8 cellular contexts compared by ENCODE assay signal in the genomic region with DNA sequence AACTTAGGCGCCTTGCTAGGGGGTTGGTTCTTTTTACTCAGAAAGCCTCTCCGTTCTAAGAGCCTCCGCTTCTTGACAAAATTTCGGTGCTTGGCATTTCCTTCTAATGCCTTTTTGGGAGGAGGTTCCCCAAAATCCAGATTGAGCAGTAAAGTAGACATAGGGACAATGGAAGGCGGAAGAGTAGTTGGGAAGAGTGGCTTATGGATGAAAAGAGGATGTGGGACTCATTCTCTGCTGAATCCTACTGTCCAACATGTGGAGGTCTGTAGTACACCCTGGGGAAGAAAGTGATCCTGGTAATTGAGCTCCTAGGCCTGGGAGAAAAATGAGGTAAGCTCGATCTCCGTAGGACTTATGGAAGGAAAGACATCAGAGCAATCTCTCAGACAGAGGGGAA. TPM values are rescaled to one million over a fixed set of nuclear protein-coding genes. Genes with fewer than 3 reads are reported as not detected.
DNase-seq lines count a peak whose midpoint lies in the region; ATAC-seq and TF ChIP-seq lines count a peak whose summit lies in the region.

No MANE protein-coding gene starts in this region.

- TF ChIP-seq CTCF in fibroblast of mammary gland (conservative IDR thresholded peaks at IDR 0.05; ENCODE audit: control insufficient read depth, insufficient read depth, low read depth, low read length) (no peak), psoas muscle (IDR thresholded peaks at IDR 0.05) (no peak)

- H3K4me1 ChIP-seq in ES-I3 (ENCODE audit: insufficient read depth, low read length), result peaks cover 8% of the 10 kb centered on the region
- peaks cover 45% of the 10 kb centered on the region for H3K4me1 ChIP-seq in psoas muscle

- no peak for DNase-seq in fibroblast of mammary gland (ENCODE audit: low read depth)
- DNase-seq in psoas muscle, result no peak
- no peak for DNase-seq in substantia nigra (lab: John Stamatoyannopoulos, UW)
- DNase-seq in NCI-H2107 (lab: John Stamatoyannopoulos, UW), result no peak

- H3K27ac ChIP-seq in psoas muscle (peak overlapping the region; percentile 99), substantia nigra (ENCODE audit: low read depth, low read length, poor library complexity, severe bottlenecking) (no peak overlapping the region)

- H3K27me3 ChIP-seq in psoas muscle (ENCODE audit: insufficient read depth in 3 of 3, low read length in 2 of 3), result no peaks in the 10 kb centered on the region

- H3K4me3 ChIP-seq in fibroblast of mammary gland (ENCODE audit: control insufficient read depth, low read depth, low read length), result peak overlapping the region; percentile 84
- H3K4me3 ChIP-seq in psoas muscle, result peak overlapping the region; percentile 80

- no peaks in the 10 kb centered on the region for H3K9me3 ChIP-seq in ES-I3 (ENCODE audit: control insufficient read depth, insufficient read depth, low read length)
- H3K9me3 ChIP-seq in psoas muscle, result no peaks in the 10 kb centered on the region

- H3K9ac ChIP-seq in ES-I3 (ENCODE audit: low read depth, low read length), result peak overlapping the region; percentile 94

- no peak for ATAC-seq in psoas muscle
- no peak for ATAC-seq in HG03097 (IDR thresholded peaks at IDR 0.05; ENCODE audit: low FRiP score, unreplicated experiment)
- no peak for ATAC-seq in HG02759 (IDR thresholded peaks at IDR 0.05; ENCODE audit: unreplicated experiment)

- 49 to 53% (median 52%) methylated on average over 7 of the region's 7 CpGs for WGBS in psoas muscle, 3 donors

- H3K36me3 ChIP-seq in ES-I3 (ENCODE audit: insufficient read depth, low read length) (peaks cover 17% of the 10 kb centered on the region), psoas muscle (ENCODE audit: insufficient read depth in 1 of 2, low read depth in 1 of 2) (peaks cover 9 to 51% of the 10 kb centered on the region in 2 donors)

- intact Hi-C loops in psoas muscle (cut with DNase I), result loop anchor here (2.0 to 5.0 kb wide), 2 partner anchors 40 to 69 kb away; partner anchors contain the start of gene PRCC (in 1 of the 2)

TF ChIP-seq in PFSK-1, 5 proteins besides CTCF, POLR2A, EP300 and RAD21:
- 0 out of 2 replicates have a peak, but pooled peaks have one; percentile 6 for TF ChIP-seq TAF1 (IDR thresholded peaks at IDR 0.05; ENCODE audit: borderline replicate concordance, insufficient read depth, low read length)
- no peak; the same call in 1 of the 2 replicates for TF ChIP-seq POLR2AphosphoS5 (IDR thresholded peaks at IDR 0.05; ENCODE audit: low read depth, low read length)
- TF ChIP-seq FOXP2 (optimal IDR thresholded peaks at IDR 0.05; ENCODE audit: borderline replicate concordance, extremely low read depth, extremely low read length, insufficient read depth), result no peak
- TF ChIP-seq SIN3A (IDR thresholded peaks at IDR 0.05; ENCODE audit: borderline replicate concordance, insufficient read depth, low read length), result no peak
- TF ChIP-seq REST (IDR thresholded peaks at IDR 0.05; ENCODE audit: insufficient read depth in 1 of 2, low read depth in 2 of 2, low read length in 2 of 2), result no peak

RNA-seq across cellular contexts. Expression of gene METTL25B, which starts 0.8 kb away (rescaled TPM):
- 24.8 TPM for polyA plus RNA-seq in PFSK-1 (2012; ENCODE audit: insufficient read length, low read depth)
- total RNA-seq in psoas muscle, result 10 to 100 TPM; 18.5 to 32.1 (median 28.5) TPM
- 10 to 100 TPM; 22.1 to 31.5 (median 27.0) TPM for polyA plus RNA-seq in psoas muscle

RNA-seq across cellular contexts. Expression of gene ISG20L2, which starts 1.1 kb away (rescaled TPM):
- polyA plus RNA-seq in PFSK-1 (2012; ENCODE audit: insufficient read length, low read depth), result 18.2 TPM
- total RNA-seq in psoas muscle, result 10 to 100 TPM in 3 of 4 donors, 1 to 10 TPM in 1; 7.4 to 19.8 (median 16.5) TPM
- polyA plus RNA-seq in psoas muscle, result 10 to 100 TPM in 2 of 3 donors, 1 to 10 TPM in 1; 7.6 to 20.4 (median 20.2) TPM

RNA-seq across cellular contexts. Expression of gene MRPL24, which starts 13.4 kb away (rescaled TPM):
- 145 TPM for polyA plus RNA-seq in PFSK-1 (2012; ENCODE audit: insufficient read length, low read depth)
- 100 to 1,000 TPM in 2 of 4 donors, 10 to 100 TPM in 2; 86.1 to 137 (median 99.8) TPM for total RNA-seq in psoas muscle
- polyA plus RNA-seq in psoas muscle, result 100 to 1,000 TPM; 140 to 174 (median 146) TPM

RNA-seq across cellular contexts. Expression of gene CRABP2, which starts 22.1 kb away (rescaled TPM):
- polyA plus RNA-seq in PFSK-1 (2012; ENCODE audit: insufficient read length, low read depth), result 1.0 TPM
- 1 to 10 TPM in 2 of 4 donors, under 1 TPM in 1, not detected in 1; 0.71 to 1.7 (median 1.6) TPM for total RNA-seq in psoas muscle
- polyA plus RNA-seq in psoas muscle, result under 1 TPM; 0.13 to 0.57 (median 0.53) TPM

RNA-seq across cellular contexts. Expression of gene HDGF, which starts 24.0 kb away (rescaled TPM):
- polyA plus RNA-seq in PFSK-1 (2012; ENCODE audit: insufficient read length, low read depth), result 202 TPM
- 100 to 1,000 TPM; 164 to 240 (median 208) TPM for total RNA-seq in psoas muscle
- 100 to 1,000 TPM; 161 to 367 (median 163) TPM for polyA plus RNA-seq in psoas muscle
